ENCODE assay signal across 14 cellular contexts in the genomic region with DNA sequence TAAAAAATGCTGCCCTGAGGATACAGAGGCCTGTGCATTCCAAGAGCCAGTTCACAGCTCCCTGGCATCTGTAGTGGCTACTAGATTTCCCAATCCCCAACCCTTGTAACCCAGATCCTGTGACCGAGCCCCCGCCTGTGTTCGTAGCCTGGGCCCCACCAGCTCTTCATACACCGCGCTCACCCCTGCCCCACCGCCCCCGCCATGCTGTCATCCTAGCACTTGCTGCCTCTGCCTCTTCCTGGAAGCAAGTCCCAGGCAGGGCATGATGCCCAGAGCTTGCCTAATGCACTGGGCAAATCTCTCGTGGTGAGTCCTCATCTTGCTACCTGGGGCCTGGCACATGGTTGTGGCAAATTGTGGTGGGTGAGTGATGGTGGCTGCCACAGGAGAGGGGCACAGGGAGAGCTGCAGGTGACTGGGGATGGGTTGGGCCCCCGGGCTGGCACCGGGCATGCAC. TPM values are rescaled to one million over a fixed set of nuclear protein-coding genes. Genes with fewer than 3 reads are reported as not detected.
DNase-seq lines count a peak whose midpoint lies in the region; ATAC-seq, FAIRE-seq and TF ChIP-seq lines count a peak whose summit lies in the region.
"Had no signal": no experiment of that assay in that cellular context is flagged by ENCODE, and none has a peak within 500 bp of the region (broad histone marks: within the 10 kb centered on the region; RNA-seq: fewer than 3 reads in every experiment).

No MANE protein-coding gene starts in this region.

- CTCF ChIA-PET in HepG2 (lab: Yijun Ruan, JAX; ENCODE audit: low intra/inter-chr PET ratio, low total read pairs), result no interaction called here

- ATAC-seq in HepG2 (no peak), GM18519 (IDR thresholded peaks at IDR 0.05; ENCODE audit: low FRiP score, unreplicated experiment) (no peak)
- no peak for ATAC-seq in natural killer cell treated with Interleukin-12 subunit alpha and Interleukin-12 subunit beta and Interleukin-15 and Interleukin-18, amount 100 ng/mL, for 72 hours
- ATAC-seq: activated CD8-positive, alpha-beta T cell treated with anti-CD3 and anti-CD28 coated beads, Interleukin-2, amount 10 ng/mL, durations not matched to agents 7 days and 5 days had no signal

- H3K4me3 ChIP-seq in liver (ENCODE audit: low read depth in 1 of 3, low read length in 3 of 3) (no peak overlapping the region), HepG2 (replicated peaks in 1 of 3; ENCODE audit: insufficient read depth in 1 of 3, low read depth in 2 of 3, low read length in 3 of 3) (no peak overlapping the region), fibroblast of pulmonary artery (replicated peaks; ENCODE audit: low read depth, low read length) (no peak overlapping the region)

- no peak for TF ChIP-seq RAD21 in liver (IDR thresholded peaks at IDR 0.05)
- TF ChIP-seq RAD21 in HepG2 (CRISPR knock-in tag; IDR thresholded peaks at IDR 0.05), result no peak

- peaks cover 0 to 4% of the 10 kb centered on the region in 2 donors for H3K4me1 Mint-ChIP-seq in natural killer cell treated with Interleukin-12 subunit alpha and Interleukin-12 subunit beta and Interleukin-15 and Interleukin-18, amount 100 ng/mL, for 72 hours (ENCODE audit: low read depth in 2 of 2)

- FAIRE-seq in HepG2 (lab: Jason Lieb, UNC), result no peak

- H3K9ac ChIP-seq in liver (ENCODE audit: low read depth in 1 of 2, low read length in 2 of 2), result no peak overlapping the region
- H3K9ac ChIP-seq in HepG2 (ENCODE audit: insufficient read depth, low read depth, low read length), result no peak overlapping the region

- H3K9me3 ChIP-seq in liver (ENCODE audit: control insufficient read depth in 4 of 4, low read length in 3 of 4) (no peaks in the 10 kb centered on the region), HepG2 (ENCODE audit: low read length) (no peaks in the 10 kb centered on the region)

- intact Hi-C loops in HepG2 (cut with micrococcal nuclease; ENCODE audit: unreplicated experiment), result no loop called here

- TF ChIP-seq EP300 in HepG2 (IDR thresholded peaks at IDR 0.05; ENCODE audit: low read depth in 2 of 2, low read length in 2 of 2) (no peak), HepG2 (CRISPR knock-in tag; IDR thresholded peaks at IDR 0.05; ENCODE audit: borderline replicate concordance) (no peak)

- no peaks in the 10 kb centered on the region for H3K36me3 ChIP-seq in liver (ENCODE audit: control insufficient read depth in 4 of 4, insufficient read depth in 3 of 4, low read depth in 1 of 4, low read length in 3 of 4)
- H3K36me3 ChIP-seq in HepG2 (replicated peaks in 1 of 2; ENCODE audit: control insufficient read depth in 1 of 2, insufficient read depth in 2 of 2, low read length in 2 of 2), result no peaks in the 10 kb centered on the region

- no peaks in the 10 kb centered on the region for H3K36me3 Mint-ChIP-seq in natural killer cell treated with Interleukin-12 subunit alpha and Interleukin-12 subunit beta and Interleukin-15 and Interleukin-18, amount 100 ng/mL, for 72 hours

- no peaks in the 10 kb centered on the region for H3K9me3 Mint-ChIP-seq in natural killer cell treated with Interleukin-12 subunit alpha and Interleukin-12 subunit beta and Interleukin-15 and Interleukin-18, amount 100 ng/mL, for 72 hours

- POLR2A ChIA-PET in HepG2 (lab: Yijun Ruan, JAX), result interaction anchor here (0.9 kb wide), 1 partner anchor 59 kb away, joined by 3 read pairs; no protein-coding TSS in a partner anchor

- in situ Hi-C loops in HepG2 (cut with HindIII; ENCODE audit: extremely low pct_ligation_motif_present, low pct_unique_long_range_greater_than_20kb), result no loop called here

- no peaks in the 10 kb centered on the region for H3K79me2 ChIP-seq in HepG2 (ENCODE audit: insufficient read depth, low read length)

- peaks cover 0 to 4% (median 0%) of the 10 kb centered on the region in 4 donors for H3K4me1 ChIP-seq in liver (ENCODE audit: control insufficient read depth in 4 of 4, insufficient read depth in 4 of 4, low read length in 3 of 4)
- H3K4me1 ChIP-seq in HepG2 (ENCODE audit: insufficient read depth, low read length), result peaks cover 50% of the 10 kb centered on the region

- peaks cover 13 to 24% of the 10 kb centered on the region in 2 donors for H3K27me3 Mint-ChIP-seq in natural killer cell treated with Interleukin-12 subunit alpha and Interleukin-12 subunit beta and Interleukin-15 and Interleukin-18, amount 100 ng/mL, for 72 hours

- no peak overlapping the region for H2AFZ ChIP-seq in HepG2 (ENCODE audit: low read length)

- TF ChIP-seq POLR2A in HepG2 (IDR thresholded peaks at IDR 0.05; ENCODE audit: insufficient read depth in 1 of 2, low read depth in 2 of 2, low read length in 2 of 2), result no peak

- no peaks in the 10 kb centered on the region for H3K27me3 ChIP-seq in liver (ENCODE audit: control insufficient read depth in 4 of 4, insufficient read depth in 4 of 4, low read length in 3 of 4)
- H3K27me3 ChIP-seq in HepG2 (ENCODE audit: control insufficient read depth in 1 of 2, insufficient read depth in 2 of 2, low read length in 2 of 2), result peaks cover 1 to 25% of the 10 kb centered on the region in 2 experiments; a peak in 2 of 5 replicates

- TF ChIP-seq CTCF in liver (IDR thresholded peaks at IDR 0.05; ENCODE audit: low read depth, low read length, missing input control) (no peak), HepG2 (CRISPR knock-in tag; IDR thresholded peaks at IDR 0.05) (no peak), fibroblast of pulmonary artery (IDR thresholded peaks at IDR 0.05; ENCODE audit: low read length, missing control alignments) (no peak)

- no TSS peak for BruUV-seq in HepG2 (replicated peaks; lab: Mats Ljungman, UMichigan)

- peak overlapping the region in 1 of 2 donors; percentile 45 for H3K27ac Mint-ChIP-seq in natural killer cell treated with Interleukin-12 subunit alpha and Interleukin-12 subunit beta and Interleukin-15 and Interleukin-18, amount 100 ng/mL, for 72 hours
- H3K27ac Mint-ChIP-seq: activated CD8-positive, alpha-beta T cell treated with anti-CD3 and anti-CD28 coated beads, Interleukin-2, amount 10 ng/mL, durations not matched to agents 7 days and 5 days had no signal

- no peak overlapping the region for H3K27ac ChIP-seq in liver (ENCODE audit: low read depth in 1 of 2, low read length in 2 of 2)
- no peak overlapping the region for H3K27ac ChIP-seq in HepG2 (ENCODE audit: extremely low read length, insufficient read depth, low read length)
- H3K27ac ChIP-seq: epithelial cell of prostate had no signal

- no peaks in the 10 kb centered on the region for H4K20me1 ChIP-seq in HepG2 (ENCODE audit: insufficient read depth, low read length)

- no peak overlapping the region for H3K4me2 ChIP-seq in HepG2 (ENCODE audit: low read depth, low read length)

- WGBS in liver, result 54% methylated on average over 10 of the region's 10 CpGs
- 63% methylated on average over 9 of the region's 10 CpGs for WGBS in HepG2 (ENCODE audit: low lambda C conversion rate)

- no peak for DNase-seq in HepG2 (ENCODE audit: low spot score)
- peak; percentile 24 for DNase-seq in fibroblast of pulmonary artery (ENCODE audit: low read depth)
- DNase-seq in occipital lobe (lab: John Stamatoyannopoulos, UW), result peak; percentile 83
- DNase-seq in activated CD4-positive, CD25-positive, alpha-beta regulatory T cell treated with anti-CD3 and anti-CD28 coated beads, Interleukin-2, amount 50 U/mL, for 72 hours, result no peak
- DNase-seq in Kasumi-1 (lab: John Stamatoyannopoulos, UW), result no peak
- DNase-seq in natural killer cell treated with Interleukin-12 subunit alpha and Interleukin-12 subunit beta and Interleukin-15 and Interleukin-18, amount 100 ng/mL, for 72 hours (ENCODE audit: low spot score), result no peak
- DNase-seq: activated CD8-positive, alpha-beta T cell treated with anti-CD3 and anti-CD28 coated beads, Interleukin-2, amount 10 ng/mL, durations not matched to agents 7 days and 5 days; GDM1; HCEC 1CT; stimulated activated naive CD4-positive, alpha-beta T cell; T-helper 1 cell had no signal

- no peak overlapping the region for H3K4me3 Mint-ChIP-seq in natural killer cell treated with Interleukin-12 subunit alpha and Interleukin-12 subunit beta and Interleukin-15 and Interleukin-18, amount 100 ng/mL, for 72 hours
- H3K4me3 Mint-ChIP-seq: activated CD8-positive, alpha-beta T cell treated with anti-CD3 and anti-CD28 coated beads, Interleukin-2, amount 10 ng/mL, durations not matched to agents 7 days and 5 days had no signal

RNA-seq across cellular contexts. Expression of gene MGAT3, which starts 7.1 kb away (rescaled TPM):
- 1 to 10 TPM in 1 of 2 donors, under 1 TPM in 1; 0.08 to 7.6 TPM for total RNA-seq in liver
- polyA plus RNA-seq in liver, result under 1 TPM; 0.03 to 0.12 TPM
- 0.15 TPM in 1 of 2 replicates, not detected in the other for total RNA-seq in HepG2 (2016; rRNA removed; fragmentation: Illumina TruSeq; extraction: Trizol)
- total RNA-seq in HepG2 (2016; cell fraction: cytosol; rRNA removed; fragmentation: Illumina TruSeq; extraction: Trizol; ENCODE audit: low read depth), result not detected in 2 replicates
- 0.02 TPM in 1 of 2 replicates, not detected in the other for total RNA-seq in HepG2 (2016; cell fraction: insoluble cytoplasmic fraction; rRNA removed; fragmentation: Illumina TruSeq; extraction: Trizol)
- not detected in 2 replicates for total RNA-seq in HepG2 (2016; cell fraction: membrane; rRNA removed; fragmentation: Illumina TruSeq; extraction: Trizol)
- total RNA-seq in HepG2 (2016; cell fraction: nucleus; rRNA removed; fragmentation: Illumina TruSeq; extraction: Trizol), result not detected in 2 replicates
- 0.04 and 0.11 TPM in 2 replicates for polyA plus RNA-seq in HepG2 (2011; rRNA removed)
- 0.03 and 0.11 TPM in 2 replicates for polyA plus RNA-seq in HepG2 (2011; cell fraction: cytosol; rRNA removed)
- polyA plus RNA-seq in HepG2 (2011; cell fraction: nucleus; rRNA removed), result 0.05 and 0.13 TPM in 2 replicates
- 0.08 and 0.09 TPM in 2 replicates for polyA plus RNA-seq in HepG2 (2012)
- not detected in 2 replicates for polyA plus RNA-seq in HepG2 (2016; cell fraction: cytosol; fragmentation: Illumina TruSeq; extraction: Trizol; ENCODE audit: low read depth)
- not detected in 2 replicates for polyA plus RNA-seq in HepG2 (2016; cell fraction: insoluble cytoplasmic fraction; fragmentation: Illumina TruSeq; extraction: Trizol; ENCODE audit: low read depth)
- not detected in 2 replicates for polyA plus RNA-seq in HepG2 (2016; cell fraction: membrane; fragmentation: Illumina TruSeq; extraction: Trizol; ENCODE audit: low read depth)
- 0.11 TPM in 1 of 2 replicates, not detected in the other for polyA plus RNA-seq in HepG2 (2016; cell fraction: nucleus; fragmentation: Illumina TruSeq; extraction: Trizol; ENCODE audit: insufficient read depth, low read depth)
- polyA minus RNA-seq in HepG2 (2011; rRNA and poly(A)+ RNA removed; ENCODE audit: low replicate concordance), result 0.10 and 0.33 TPM in 2 replicates
- polyA minus RNA-seq in HepG2 (2011; cell fraction: cytosol; rRNA and poly(A)+ RNA removed), result 0.20 TPM in 1 of 2 replicates, not detected in the other
- polyA minus RNA-seq in HepG2 (2011; cell fraction: nucleus; rRNA and poly(A)+ RNA removed), result not detected in 2 replicates
- total RNA-seq in occipital lobe, result 24.8 TPM
- total RNA-seq in natural killer cell treated with Interleukin-12 subunit alpha and Interleukin-12 subunit beta and Interleukin-15 and Interleukin-18, amount 100 ng/mL, for 72 hours, result 1 to 10 TPM in 1 of 2 donors, under 1 TPM in 1; 0.38 to 2.6 TPM

RNA-seq across cellular contexts. Expression of gene MIEF1, which starts 38.1 kb away (rescaled TPM):
- 10 to 100 TPM; 19.7 to 31.1 TPM for total RNA-seq in liver
- polyA plus RNA-seq in liver, result 10 to 100 TPM; 12.9 to 21.8 TPM
- 34.8 and 41.4 TPM in 2 replicates for total RNA-seq in HepG2 (2016; rRNA removed; fragmentation: Illumina TruSeq; extraction: Trizol)
- total RNA-seq in HepG2 (2016; cell fraction: cytosol; rRNA removed; fragmentation: Illumina TruSeq; extraction: Trizol; ENCODE audit: low read depth), result 5.5 and 6.5 TPM in 2 replicates
- 33.7 and 36.8 TPM in 2 replicates for total RNA-seq in HepG2 (2016; cell fraction: insoluble cytoplasmic fraction; rRNA removed; fragmentation: Illumina TruSeq; extraction: Trizol)
- 22.9 and 23.9 TPM in 2 replicates for total RNA-seq in HepG2 (2016; cell fraction: membrane; rRNA removed; fragmentation: Illumina TruSeq; extraction: Trizol)
- 26.2 and 27.8 TPM in 2 replicates for total RNA-seq in HepG2 (2016; cell fraction: nucleus; rRNA removed; fragmentation: Illumina TruSeq; extraction: Trizol)
- 21.7 and 22.3 TPM in 2 replicates for polyA plus RNA-seq in HepG2 (2011; rRNA removed)
- polyA plus RNA-seq in HepG2 (2011; cell fraction: cytosol; rRNA removed), result 19.7 and 20.6 TPM in 2 replicates
- polyA plus RNA-seq in HepG2 (2011; cell fraction: nucleus; rRNA removed), result 24.5 and 25.2 TPM in 2 replicates
- polyA plus RNA-seq in HepG2 (2012), result 28.6 and 29.6 TPM in 2 replicates
- polyA plus RNA-seq in HepG2 (2016; cell fraction: cytosol; fragmentation: Illumina TruSeq; extraction: Trizol; ENCODE audit: low read depth), result 2.6 and 3.1 TPM in 2 replicates
- 31.2 and 35.5 TPM in 2 replicates for polyA plus RNA-seq in HepG2 (2016; cell fraction: insoluble cytoplasmic fraction; fragmentation: Illumina TruSeq; extraction: Trizol; ENCODE audit: low read depth)
- polyA plus RNA-seq in HepG2 (2016; cell fraction: membrane; fragmentation: Illumina TruSeq; extraction: Trizol; ENCODE audit: low read depth), result 11.4 and 11.8 TPM in 2 replicates
- polyA plus RNA-seq in HepG2 (2016; cell fraction: nucleus; fragmentation: Illumina TruSeq; extraction: Trizol; ENCODE audit: insufficient read depth, low read depth), result 32.6 and 32.8 TPM in 2 replicates
- 36.4 and 63.8 TPM in 2 replicates for polyA minus RNA-seq in HepG2 (2011; rRNA and poly(A)+ RNA removed; ENCODE audit: low replicate concordance)
- 19.3 and 21.8 TPM in 2 replicates for polyA minus RNA-seq in HepG2 (2011; cell fraction: cytosol; rRNA and poly(A)+ RNA removed)
- polyA minus RNA-seq in HepG2 (2011; cell fraction: nucleus; rRNA and poly(A)+ RNA removed), result 27.2 and 33.9 TPM in 2 replicates
- 16.1 TPM for total RNA-seq in occipital lobe
- 10 to 100 TPM; 49.6 to 71.2 TPM for total RNA-seq in natural killer cell treated with Interleukin-12 subunit alpha and Interleukin-12 subunit beta and Interleukin-15 and Interleukin-18, amount 100 ng/mL, for 72 hours

RNA-seq across cellular contexts. Expression of gene ATF4, which starts 56.4 kb away (rescaled TPM):
- total RNA-seq in liver (100 to 1,000 TPM; 112 to 181 TPM), HepG2 (2016; rRNA removed; fragmentation: Illumina TruSeq; extraction: Trizol) (442 and 486 TPM in 2 replicates), occipital lobe (90.3 TPM)
- polyA plus RNA-seq in liver (100 to 1,000 TPM; 157 to 211 TPM), HepG2 (2011; rRNA removed) (1,157 and 1,297 TPM in 2 replicates)
- 489 and 519 TPM in 2 replicates for total RNA-seq in HepG2 (2016; cell fraction: cytosol; rRNA removed; fragmentation: Illumina TruSeq; extraction: Trizol; ENCODE audit: low read depth)
- 409 and 471 TPM in 2 replicates for total RNA-seq in HepG2 (2016; cell fraction: insoluble cytoplasmic fraction; rRNA removed; fragmentation: Illumina TruSeq; extraction: Trizol)
- total RNA-seq in HepG2 (2016; cell fraction: membrane; rRNA removed; fragmentation: Illumina TruSeq; extraction: Trizol), result 1,028 and 1,060 TPM in 2 replicates
- 286 and 328 TPM in 2 replicates for total RNA-seq in HepG2 (2016; cell fraction: nucleus; rRNA removed; fragmentation: Illumina TruSeq; extraction: Trizol)
- 1,218 and 1,254 TPM in 2 replicates for polyA plus RNA-seq in HepG2 (2011; cell fraction: cytosol; rRNA removed)
- 1,279 and 1,395 TPM in 2 replicates for polyA plus RNA-seq in HepG2 (2011; cell fraction: nucleus; rRNA removed)
- 465 and 610 TPM in 2 replicates for polyA plus RNA-seq in HepG2 (2012)
- 745 and 811 TPM in 2 replicates for polyA plus RNA-seq in HepG2 (2016; cell fraction: cytosol; fragmentation: Illumina TruSeq; extraction: Trizol; ENCODE audit: low read depth)
- 563 and 623 TPM in 2 replicates for polyA plus RNA-seq in HepG2 (2016; cell fraction: insoluble cytoplasmic fraction; fragmentation: Illumina TruSeq; extraction: Trizol; ENCODE audit: low read depth)
- polyA plus RNA-seq in HepG2 (2016; cell fraction: membrane; fragmentation: Illumina TruSeq; extraction: Trizol; ENCODE audit: low read depth), result 1,265 and 1,282 TPM in 2 replicates
- 710 and 725 TPM in 2 replicates for polyA plus RNA-seq in HepG2 (2016; cell fraction: nucleus; fragmentation: Illumina TruSeq; extraction: Trizol; ENCODE audit: insufficient read depth, low read depth)
- 242 and 314 TPM in 2 replicates for polyA minus RNA-seq in HepG2 (2011; rRNA and poly(A)+ RNA removed; ENCODE audit: low replicate concordance)
- 175 and 193 TPM in 2 replicates for polyA minus RNA-seq in HepG2 (2011; cell fraction: cytosol; rRNA and poly(A)+ RNA removed)
- polyA minus RNA-seq in HepG2 (2011; cell fraction: nucleus; rRNA and poly(A)+ RNA removed), result 213 and 242 TPM in 2 replicates
- 100 to 1,000 TPM; 463 to 472 TPM for total RNA-seq in natural killer cell treated with Interleukin-12 subunit alpha and Interleukin-12 subunit beta and Interleukin-15 and Interleukin-18, amount 100 ng/mL, for 72 hours

Comparison
In these comparisons a context has a peak if more than half of its experiments do, and no peak if none do; other contexts are left out.
1. DNase-seq: peak in fibroblast of pulmonary artery (single experiment) and occipital lobe (single experiment); none in HepG2 (single experiment), activated CD4-positive, CD25-positive, alpha-beta regulatory T cell treated with anti-CD3 and anti-CD28 coated beads, Interleukin-2, amount 50 U/mL, for 72 hours (single experiment), Kasumi-1 (0 of 2) and natural killer cell treated with Interleukin-12 subunit alpha and Interleukin-12 subunit beta and Interleukin-15 and Interleukin-18, amount 100 ng/mL, for 72 hours (single experiment).